10 cellular contexts compared by ENCODE assay signal in genomic region chr22:38204784-38205183, GRCh38. TPM values are rescaled to one million over a fixed set of nuclear protein-coding genes. Genes with fewer than 3 reads are reported as not detected.
DNase-seq lines count a peak whose midpoint lies in the region; ATAC-seq and TF ChIP-seq lines count a peak whose summit lies in the region.
"Had no signal": no experiment of that assay in that cellular context is flagged by ENCODE, and none has a peak within 500 bp of the region (broad histone marks: within the 10 kb centered on the region; RNA-seq: fewer than 3 reads in every experiment).

No MANE protein-coding gene starts in this region.

- peaks cover 79% of the 10 kb centered on the region for H3K4me1 Mint-ChIP-seq in dendritic cell treated with granulocyte-macrophage colony-stimulating factor and Interleukin-4, amounts not matched to agents 40 ng/mL and 50 ng/mL, for 4 days (ENCODE audit: low read depth)

- no peaks in the 10 kb centered on the region for H3K36me3 Mint-ChIP-seq in dendritic cell treated with granulocyte-macrophage colony-stimulating factor and Interleukin-4, amounts not matched to agents 40 ng/mL and 50 ng/mL, for 4 days (ENCODE audit: low read depth)

- peak overlapping the region; percentile 28 for H3K4me3 Mint-ChIP-seq in dendritic cell treated with granulocyte-macrophage colony-stimulating factor and Interleukin-4, amounts not matched to agents 40 ng/mL and 50 ng/mL, for 4 days

- H2AFZ ChIP-seq in OCI-LY3 (ENCODE audit: low read depth, low read length) = no peak overlapping the region

- no peak overlapping the region for H3K27ac ChIP-seq in OCI-LY3 (ENCODE audit: low read length)
- H3K27ac ChIP-seq: VCaP had no signal

- peak overlapping the region; percentile 96 for H3K4me3 ChIP-seq in OCI-LY3 (ENCODE audit: low read length)
- H3K4me3 ChIP-seq in skeletal muscle satellite cell (ENCODE audit: low read length) = peak overlapping the region; percentile 96

- H3K9me3 ChIP-seq in OCI-LY3 (ENCODE audit: insufficient read depth, low read length) (no peaks in the 10 kb centered on the region), skeletal muscle satellite cell (replicated peaks; ENCODE audit: low read length) (no peaks in the 10 kb centered on the region)

- H3K4me1 ChIP-seq in OCI-LY3 (ENCODE audit: low read length) (peaks cover 32% of the 10 kb centered on the region), skeletal muscle satellite cell (ENCODE audit: control insufficient read depth, insufficient read depth, low read length) (peaks cover 41% of the 10 kb centered on the region)

- H3K36me3 ChIP-seq in OCI-LY3 (replicated peaks; ENCODE audit: low read depth, low read length) (no peaks in the 10 kb centered on the region), skeletal muscle satellite cell (ENCODE audit: insufficient read depth, low read length) (peaks cover 4% of the 10 kb centered on the region)

- ATAC-seq in GM21528 (IDR thresholded peaks at IDR 0.05; ENCODE audit: low FRiP score, unreplicated experiment) (no peak), HG02885 (IDR thresholded peaks at IDR 0.05; ENCODE audit: poor library complexity, unreplicated experiment) (no peak)

- H3K4me2 ChIP-seq in OCI-LY3 (ENCODE audit: low read length) = peak overlapping the region; percentile 100
- H3K4me2 ChIP-seq in skeletal muscle satellite cell (ENCODE audit: low read length) = peak overlapping the region; percentile 86

- H3K79me2 ChIP-seq in OCI-LY3 (ENCODE audit: low read length) = peaks cover 14% of the 10 kb centered on the region; the same call in 1 of the 2 replicates

- TF ChIP-seq CTCF in GM10266 (IDR thresholded peaks at IDR 0.05; ENCODE audit: control insufficient read depth, insufficient read depth, low read depth, missing control alignments) (no peak), OCI-LY3 (IDR thresholded peaks at IDR 0.05; ENCODE audit: low read depth, low read length) (no peak)

- H3K9ac ChIP-seq in OCI-LY3 (ENCODE audit: low read length) = peak overlapping the region; percentile 8; the same call in 1 of the 2 replicates
- peak overlapping the region; percentile 100 for H3K9ac ChIP-seq in skeletal muscle satellite cell (ENCODE audit: low read depth, low read length)

- peak overlapping the region; percentile 56 for H3K27ac Mint-ChIP-seq in dendritic cell treated with granulocyte-macrophage colony-stimulating factor and Interleukin-4, amounts not matched to agents 40 ng/mL and 50 ng/mL, for 4 days

- peaks cover 8% of the 10 kb centered on the region for H3K27me3 Mint-ChIP-seq in dendritic cell treated with granulocyte-macrophage colony-stimulating factor and Interleukin-4, amounts not matched to agents 40 ng/mL and 50 ng/mL, for 4 days

- no peaks in the 10 kb centered on the region for H3K9me3 Mint-ChIP-seq in dendritic cell treated with granulocyte-macrophage colony-stimulating factor and Interleukin-4, amounts not matched to agents 40 ng/mL and 50 ng/mL, for 4 days

- intact Hi-C loops in dendritic cell treated with granulocyte-macrophage colony-stimulating factor and Interleukin-4, amounts not matched to agents 40 ng/mL and 50 ng/mL, for 4 days (cut with micrococcal nuclease) = loop anchor here (10.0 kb wide), 1 partner anchor 60 kb away; no protein-coding TSS in a partner anchor

- DNase-seq in GM10266 (ENCODE audit: extremely low spot score) = peak; percentile 54
- DNase-seq in stimulated activated CD4-positive, alpha-beta T cell treated with anti-CD3 and anti-CD28 coated beads, Interleukin-2, amount 100 ng/mL, for 48 hours = no peak
- DNase-seq in NK-92 treated with Interleukin-12 subunit alpha and Interleukin-12 subunit beta, amount 100 ng/mL, for 24 hours (lab: John Stamatoyannopoulos, UW) = no peak
- DNase-seq: NCI-H1436 had no signal

- H3K27me3 ChIP-seq in OCI-LY3 (ENCODE audit: low read depth, low read length) (no peaks in the 10 kb centered on the region), skeletal muscle satellite cell (ENCODE audit: control insufficient read depth, insufficient read depth, low read length) (no peaks in the 10 kb centered on the region)

- peaks cover 19% of the 10 kb centered on the region; the same call in 1 of the 2 replicates for H4K20me1 ChIP-seq in OCI-LY3 (ENCODE audit: insufficient read depth, low read length)

RNA-seq across cellular contexts. Expression of gene MAFF, which starts 3.0 kb away (rescaled TPM):
- total RNA-seq in skeletal muscle satellite cell (2012; rRNA removed) = 29.7 and 36.9 TPM in 2 replicates

RNA-seq across cellular contexts. Expression of gene PLA2G6, which starts 23.2 kb away (rescaled TPM):
- total RNA-seq in skeletal muscle satellite cell (2012; rRNA removed) = 4.8 and 8.6 TPM in 2 replicates
